ENCODE assay signal across 12 cellular contexts in the genomic region with DNA sequence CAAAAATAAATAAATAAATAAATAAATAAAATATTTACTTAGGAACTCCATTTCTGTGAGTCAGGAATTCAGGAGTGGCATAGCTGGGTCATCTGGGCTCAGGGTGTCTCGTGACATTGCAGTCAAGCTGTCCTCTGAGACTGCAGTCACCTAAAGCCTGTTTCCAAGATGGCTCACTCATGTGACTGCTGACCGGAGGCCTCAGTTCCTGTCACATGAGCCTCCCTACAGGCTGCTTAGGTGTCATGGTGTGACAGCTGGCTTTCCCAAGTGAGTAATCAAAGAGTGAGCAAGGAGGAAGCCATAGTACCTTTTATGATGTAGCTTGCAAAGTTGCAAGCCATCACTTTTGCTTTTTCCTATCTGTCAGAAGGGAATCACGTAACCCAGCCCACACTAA.
DNase-seq lines count a peak whose midpoint lies in the region; ATAC-seq and TF ChIP-seq lines count a peak whose summit lies in the region.
"Had no signal": no experiment of that assay in that cellular context is flagged by ENCODE, and none has a peak within 500 bp of the region (broad histone marks: within the 10 kb centered on the region; RNA-seq: fewer than 3 reads in every experiment).

No MANE protein-coding gene starts in this region.

- peak; percentile 84 for ATAC-seq in esophagus mucosa
- peak; percentile 55 for ATAC-seq in stimulated activated naive CD8-positive, alpha-beta T cell treated with anti-CD3 and anti-CD28 coated beads, Interleukin-15, Interleukin-2, amounts not matched to agents 100 U/mL and 50 U/mL, for 24 hours
- ATAC-seq: stimulated activated memory B cell treated with anti-CD40 and anti-IgM and Interleukin-4, amounts not matched to agents 10 μg/mL and 1 μg/mL and 100 μg/mL, for 72 hours had no signal

- peaks cover 0 to 7% (median 0%) of the 10 kb centered on the region in 4 donors for H3K36me3 ChIP-seq in esophagus muscularis mucosa
- H3K36me3 ChIP-seq: ovary had no signal

- TF ChIP-seq POLR2A in esophagus muscularis mucosa (IDR thresholded peaks at IDR 0.05; ENCODE audit: low read depth): no peak

- WGBS in esophagus muscularis mucosa: 89% methylated on average over 3 of the region's 3 CpGs

- no peak for TF ChIP-seq EP300 in esophagus muscularis mucosa (IDR thresholded peaks at IDR 0.05)

- in situ Hi-C loops in G401 (cut with HindIII; ENCODE audit: low sequenced_read_pairs): no loop called here

- H3K27ac ChIP-seq in esophagus muscularis mucosa (replicated peaks in 1 of 4): no peak overlapping the region
- H3K27ac ChIP-seq: ovary had no signal

- no peak for TF ChIP-seq CTCF in esophagus muscularis mucosa (IDR thresholded peaks at IDR 0.05)

- peak; percentile 50 for DNase-seq in activated effector memory CD4-positive, alpha-beta T cell treated with anti-CD3 and anti-CD28 coated beads, Interleukin-2, amount 50 U/mL, for 16 hours
- DNase-seq in activated effector memory CD4-positive, alpha-beta T cell treated with Interleukin-2 at 50 U/mL for 16 hours: no peak
- DNase-seq in NCI-H69 (lab: John Stamatoyannopoulos, UW) (peak; percentile 35), NCI-H1092 (lab: John Stamatoyannopoulos, UW) (no peak), esophagus muscularis mucosa (ENCODE audit: extremely low spot score) (no peak), G401 (ENCODE audit: low spot score) (no peak)
- DNase-seq in stimulated activated naive CD8-positive, alpha-beta T cell treated with anti-CD3 and anti-CD28 coated beads, Interleukin-15, Interleukin-2, amounts not matched to agents 100 U/mL and 50 U/mL, for 24 hours: no peak
- DNase-seq: NCI-H187 treated with DMSO at 0.1 percent for 48 hours; stimulated activated CD4-positive, alpha-beta T cell treated with anti-CD3 and anti-CD28 coated beads, Interleukin-2, amount 100 ng/mL, for 24 hours had no signal

- no peaks in the 10 kb centered on the region for H3K4me1 ChIP-seq in esophagus muscularis mucosa

- H3K9me3 ChIP-seq in esophagus muscularis mucosa: no peaks in the 10 kb centered on the region
- H3K9me3 ChIP-seq: ovary had no signal

- no peak overlapping the region for H3K4me3 ChIP-seq in esophagus muscularis mucosa
- H3K4me3 ChIP-seq: ovary had no signal

- peaks cover 0 to 21% (median 0%) of the 10 kb centered on the region in 4 donors for H3K27me3 ChIP-seq in esophagus muscularis mucosa
- H3K27me3 ChIP-seq: ovary had no signal

- intact Hi-C loops in esophagus muscularis mucosa (cut with DNase I): no loop called here

Comparison
In these comparisons a context has a peak if more than half of its experiments do, and no peak if none do; other contexts are left out.
1. DNase-seq: peak in activated effector memory CD4-positive, alpha-beta T cell treated with anti-CD3 and anti-CD28 coated beads, Interleukin-2, amount 50 U/mL, for 16 hours (single experiment) and NCI-H69 (single experiment); none in activated effector memory CD4-positive, alpha-beta T cell treated with Interleukin-2 at 50 U/mL for 16 hours (single experiment), stimulated activated naive CD8-positive, alpha-beta T cell treated with anti-CD3 and anti-CD28 coated beads, Interleukin-15, Interleukin-2, amounts not matched to agents 100 U/mL and 50 U/mL, for 24 hours (single experiment), NCI-H1092 (single experiment), esophagus muscularis mucosa (single experiment) and G401 (single experiment).